1 cellular context compared by ENCODE assay signal in the genomic region with DNA sequence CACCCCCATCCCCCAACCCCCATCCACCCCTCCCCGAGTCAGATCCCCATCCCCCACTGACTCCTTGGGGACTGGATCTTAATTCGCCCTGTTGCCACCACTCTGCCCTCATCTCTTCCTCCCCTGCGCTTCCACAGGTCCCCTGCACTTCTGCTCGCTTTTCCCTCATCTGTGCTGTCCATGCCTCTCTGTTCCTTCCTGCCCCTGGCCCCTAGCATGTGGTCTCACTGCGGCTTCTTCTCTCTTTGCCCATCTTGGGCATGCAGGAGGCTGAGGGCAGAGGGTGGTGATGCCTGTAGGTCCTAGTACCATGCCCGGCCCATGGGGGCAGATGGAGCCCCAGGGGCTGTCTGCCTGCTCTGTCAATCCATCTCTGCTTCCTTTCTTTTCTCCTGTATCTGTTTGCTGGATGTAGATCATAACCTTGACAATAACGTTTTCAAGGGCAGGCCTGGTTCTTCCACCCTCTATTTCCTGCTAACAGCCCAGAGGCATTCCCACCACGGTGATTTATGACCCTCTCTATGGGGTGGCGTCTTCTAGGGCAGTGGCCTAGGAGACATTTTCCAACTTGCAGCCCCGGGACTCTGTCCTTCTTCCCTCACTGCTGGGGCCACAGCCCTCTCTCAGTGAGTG.
TF ChIP-seq lines count a peak whose summit lies in the region.

No MANE protein-coding gene starts in this region.

TF ChIP-seq in endothelial cell of umbilical vein, 7 proteins besides CTCF, POLR2A, EP300 and RAD21:
- no peak for TF ChIP-seq POLR2AphosphoS5 (IDR thresholded peaks at IDR 0.05; ENCODE audit: insufficient read depth, low read depth, low read length)
- TF ChIP-seq EZH2 (IDR thresholded peaks at IDR 0.05; ENCODE audit: borderline replicate concordance, low read depth, low read length, severe bottlenecking): no peak
- TF ChIP-seq, protein P1, sequence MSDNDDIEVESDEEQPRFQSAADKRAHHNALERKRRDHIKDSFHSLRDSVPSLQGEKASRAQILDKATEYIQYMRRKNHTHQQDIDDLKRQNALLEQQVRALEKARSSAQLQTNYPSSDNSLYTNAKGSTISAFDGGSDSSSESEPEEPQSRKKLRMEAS (IDR thresholded peaks at IDR 0.05; ENCODE audit: insufficient read depth, insufficient read length): no peak
- no peak for TF ChIP-seq JUN (IDR thresholded peaks at IDR 0.05; ENCODE audit: borderline replicate concordance, insufficient read depth, insufficient read length, low read depth)
- no peak for TF ChIP-seq MYC (IDR thresholded peaks at IDR 0.05; ENCODE audit: low read depth, low read length)
- TF ChIP-seq FOS (IDR thresholded peaks at IDR 0.05; ENCODE audit: borderline replicate concordance, insufficient read depth, low read length): no peak
- no peak for TF ChIP-seq GATA2 (IDR thresholded peaks at IDR 0.05; ENCODE audit: insufficient read depth, insufficient read length, low read depth, low read length)
